9 cellular contexts compared by ENCODE assay signal in genomic region chr9:19085295-19085694, GRCh38. TPM values are rescaled to one million over a fixed set of nuclear protein-coding genes. Genes with fewer than 3 reads are reported as not detected.
DNase-seq lines count a peak whose midpoint lies in the region; TF ChIP-seq lines count a peak whose summit lies in the region.
"Had no signal": no experiment of that assay in that cellular context is flagged by ENCODE, and none has a peak within 500 bp of the region (broad histone marks: within the 10 kb centered on the region; RNA-seq: fewer than 3 reads in every experiment).

No MANE protein-coding gene starts in this region.

- DNase-seq in NCI-H82 (lab: John Stamatoyannopoulos, UW) (peak; percentile 62), NCI-H82 treated with DMSO at 0.1 percent for 48 hours (lab: John Stamatoyannopoulos, UW; ENCODE audit: unreplicated experiment) (no peak), Karpas-422 (peak; percentile 73), astrocyte of the spinal cord (ENCODE audit: low read depth, low spot score) (no peak), neural progenitor cell (ENCODE audit: low spot score) (peak; percentile 60), suprapubic skin (ENCODE audit: low spot score in 2 of 2) (no peak), NCI-H446 (lab: John Stamatoyannopoulos, UW) (no peak), NCI-H2171 treated with DMSO at 0.1 percent for 48 hours (lab: John Stamatoyannopoulos, UW) (no peak)

- H3K27ac Mint-ChIP-seq in neural progenitor cell = no peak overlapping the region

- H3F3A ChIP-seq in neural progenitor cell (ENCODE audit: low read depth) = peaks cover 21% of the 10 kb centered on the region

- in situ Hi-C loops in astrocyte of the spinal cord (cut with HindIII; ENCODE audit: low sequenced_read_pairs) = no loop called here

- peaks cover 4% of the 10 kb centered on the region; the same call in 1 of the 2 replicates for H4K20me1 ChIP-seq in Karpas-422 (ENCODE audit: insufficient read depth, low read depth, low read length)
- H4K20me1 ChIP-seq in neural progenitor cell (ENCODE audit: low read depth) = no peaks in the 10 kb centered on the region

- peaks cover 1% of the 10 kb centered on the region for H3K27me3 Mint-ChIP-seq in neural progenitor cell (ENCODE audit: insufficient read depth, low read depth)

- no peak for TF ChIP-seq POLR2A in suprapubic skin (IDR thresholded peaks at IDR 0.05)

- H3K27me3 ChIP-seq in Karpas-422 (ENCODE audit: low read length) (no peaks in the 10 kb centered on the region), neural progenitor cell (no peaks in the 10 kb centered on the region), suprapubic skin (no peaks in the 10 kb centered on the region)
- H3K27me3 ChIP-seq: neutrophil had no signal

- H3K4me1 Mint-ChIP-seq in neural progenitor cell = no peaks in the 10 kb centered on the region

- no peaks in the 10 kb centered on the region for H3K4me1 ChIP-seq in Karpas-422 (ENCODE audit: low read length)
- H3K4me1 ChIP-seq in neural progenitor cell = no peaks in the 10 kb centered on the region
- H3K4me1 ChIP-seq in suprapubic skin = no peaks in the 10 kb centered on the region

- H3K4me2 ChIP-seq in Karpas-422 (ENCODE audit: low read depth, low read length, poor library complexity, severe bottlenecking) = no peak overlapping the region
- H3K4me2 ChIP-seq in neural progenitor cell = no peak overlapping the region

- H3K27ac ChIP-seq in Karpas-422 (ENCODE audit: low read length) (no peak overlapping the region), neural progenitor cell (peak overlapping the region; percentile 3), suprapubic skin (no peak overlapping the region)
- H3K27ac ChIP-seq: neutrophil had no signal

- H2AFZ ChIP-seq in Karpas-422 (ENCODE audit: low read length) = no peak overlapping the region
- H2AFZ ChIP-seq in neural progenitor cell (replicated peaks) = no peak overlapping the region

- H3K9ac ChIP-seq in Karpas-422 (ENCODE audit: low read length) (no peak overlapping the region), neural progenitor cell (no peak overlapping the region)

- H3K36me3 ChIP-seq in Karpas-422 (ENCODE audit: insufficient read depth, low read length) = peaks cover 55% of the 10 kb centered on the region
- H3K36me3 ChIP-seq in neural progenitor cell = peaks cover 20% of the 10 kb centered on the region
- peaks cover 72% of the 10 kb centered on the region for H3K36me3 ChIP-seq in suprapubic skin

- H3K4me3 ChIP-seq in Karpas-422 (ENCODE audit: low read length) = no peak overlapping the region
- H3K4me3 ChIP-seq in astrocyte of the spinal cord (ENCODE audit: low read depth, low read length) = no peak overlapping the region
- no peak overlapping the region for H3K4me3 ChIP-seq in neural progenitor cell
- H3K4me3 ChIP-seq in suprapubic skin = no peak overlapping the region

- H3K79me2 ChIP-seq in Karpas-422 (ENCODE audit: low read length) = peaks cover 28% of the 10 kb centered on the region
- H3K79me2 ChIP-seq in neural progenitor cell (ENCODE audit: low read depth) = no peaks in the 10 kb centered on the region

- TF ChIP-seq CTCF in astrocyte of the spinal cord (IDR thresholded peaks at IDR 0.05; ENCODE audit: low read depth, low read length) = peak; percentile 30
- peak; percentile 60 for TF ChIP-seq CTCF in neural progenitor cell (IDR thresholded peaks at IDR 0.05)
- peak in 1 of 2 donors; percentile 24 for TF ChIP-seq CTCF in suprapubic skin (IDR thresholded peaks at IDR 0.05)

- TF ChIP-seq EP300 in suprapubic skin (IDR thresholded peaks at IDR 0.05) = no peak

- H3K36me3 Mint-ChIP-seq in neural progenitor cell = peaks cover 15% of the 10 kb centered on the region

- H3K4me3 Mint-ChIP-seq in neural progenitor cell = no peak overlapping the region

- H3K9me2 ChIP-seq in Karpas-422 (replicated peaks; ENCODE audit: insufficient read depth, low read length) = no peaks in the 10 kb centered on the region

- H3K9me3 Mint-ChIP-seq in neural progenitor cell = no peaks in the 10 kb centered on the region

- 43% methylated on average over 2 of the region's 2 CpGs for WGBS in suprapubic skin

- no peaks in the 10 kb centered on the region for H3K9me3 ChIP-seq in Karpas-422 (ENCODE audit: low read length)
- H3K9me3 ChIP-seq in neural progenitor cell (ENCODE audit: low read depth) = no peaks in the 10 kb centered on the region
- H3K9me3 ChIP-seq in suprapubic skin = no peaks in the 10 kb centered on the region
- H3K9me3 ChIP-seq: neutrophil had no signal

RNA-seq across cellular contexts. Expression of gene HAUS6, which starts 17.4 kb away (rescaled TPM):
- total RNA-seq in Karpas-422 (2014; rRNA removed; shearing (Covaris generic); ENCODE audit: low replicate concordance) = 23.2 and 32.6 TPM in 2 replicates
- total RNA-seq in neural progenitor cell (ENCODE audit: low replicate concordance) (40.7 and 61.2 TPM in 2 replicates), suprapubic skin (10 to 100 TPM in 2 of 4 donors, 1 to 10 TPM in 2; 5.6 to 13.7 (median 10.6) TPM)

RNA-seq across cellular contexts. Expression of gene RRAGA, which starts 36.1 kb away (rescaled TPM):
- 23.8 and 32.0 TPM in 2 replicates for total RNA-seq in Karpas-422 (2014; rRNA removed; shearing (Covaris generic); ENCODE audit: low replicate concordance)
- total RNA-seq in neural progenitor cell (ENCODE audit: low replicate concordance) = 35.9 and 45.1 TPM in 2 replicates
- total RNA-seq in suprapubic skin = 10 to 100 TPM; 37.4 to 61.6 (median 57.8) TPM

RNA-seq across cellular contexts. Expression of gene PLIN2, which starts 42.0 kb away (rescaled TPM):
- 41.6 and 58.5 TPM in 2 replicates for total RNA-seq in Karpas-422 (2014; rRNA removed; shearing (Covaris generic); ENCODE audit: low replicate concordance)
- total RNA-seq in neural progenitor cell (ENCODE audit: low replicate concordance) (55.3 and 58.8 TPM in 2 replicates), suprapubic skin (100 to 1,000 TPM; 124 to 445 (median 162) TPM)

RNA-seq across cellular contexts. Expression of gene SAXO1, which starts 52.3 kb away (rescaled TPM):
- total RNA-seq in Karpas-422 (2014; rRNA removed; shearing (Covaris generic); ENCODE audit: low replicate concordance) = not detected in 2 replicates
- 0.09 and 0.15 TPM in 2 replicates for total RNA-seq in neural progenitor cell (ENCODE audit: low replicate concordance)
- total RNA-seq in suprapubic skin = 1 to 10 TPM in 1 of 4 donors, under 1 TPM in 3; 0.05 to 1.5 (median 0.14) TPM

Comparison
In these comparisons a context has a peak if more than half of its experiments do, and no peak if none do; other contexts are left out.
1. DNase-seq: peak in NCI-H82 (single experiment), Karpas-422 (single experiment) and neural progenitor cell (single experiment); none in NCI-H82 treated with DMSO at 0.1 percent for 48 hours (single experiment), astrocyte of the spinal cord (single experiment), suprapubic skin (0 of 2), NCI-H446 (0 of 2) and NCI-H2171 treated with DMSO at 0.1 percent for 48 hours (single experiment).